8 cellular contexts compared by ENCODE assay signal in genomic region chr17:48578616-48579560, GRCh38. TPM values are rescaled to one million over a fixed set of nuclear protein-coding genes. Genes with fewer than 3 reads are reported as not detected.
DNase-seq lines count a peak whose midpoint lies in the region; ATAC-seq and TF ChIP-seq lines count a peak whose summit lies in the region.

No MANE protein-coding gene starts in this region.

- POLR2A ChIA-PET in CD4-positive, alpha-beta T cell (lab: Charles Lee), result no interaction called here

- no peak for DNase-seq in CD4-positive, alpha-beta T cell
- peak; percentile 36 for DNase-seq in SW480 (ENCODE audit: low spot score)
- DNase-seq in germinal center (ENCODE audit: low spot score), result peak; percentile 46
- DNase-seq in stimulated activated naive B cell treated with anti-CD40 and anti-IgM and Interleukin-4, amounts not matched to agents 10 μg/mL and 1 μg/mL and 100 μg/mL, for 72 hours, result no peak
- DNase-seq in glomerular visceral epithelial cell (ENCODE audit: extremely low spot score), result no peak
- no peak for DNase-seq in OCI-M2 (lab: John Stamatoyannopoulos, UW; ENCODE audit: unreplicated experiment)
- DNase-seq in occipital lobe (lab: John Stamatoyannopoulos, UW), result no peak

- H3K4me1 Mint-ChIP-seq in CD4-positive, alpha-beta T cell (ENCODE audit: low read depth), result peaks cover 59% of the 10 kb centered on the region
- H3K4me1 Mint-ChIP-seq in stimulated activated naive B cell treated with anti-CD40 and anti-IgM and Interleukin-4, amounts not matched to agents 10 μg/mL and 1 μg/mL and 100 μg/mL, for 72 hours, result peaks cover 27 to 65% of the 10 kb centered on the region in 2 donors

- peaks cover 83% of the 10 kb centered on the region for H3K27me3 Mint-ChIP-seq in CD4-positive, alpha-beta T cell
- H3K27me3 Mint-ChIP-seq in stimulated activated naive B cell treated with anti-CD40 and anti-IgM and Interleukin-4, amounts not matched to agents 10 μg/mL and 1 μg/mL and 100 μg/mL, for 72 hours, result peaks cover 70 to 83% of the 10 kb centered on the region in 2 donors

- peaks cover 51% of the 10 kb centered on the region for H3K27me3 ChIP-seq in CD4-positive, alpha-beta T cell (ENCODE audit: control insufficient read depth, insufficient read depth, low read length)

- ATAC-seq in CD4-positive, alpha-beta T cell (ENCODE audit: poor library complexity), result peak; percentile 57
- ATAC-seq in GM21390 (IDR thresholded peaks at IDR 0.05; ENCODE audit: unreplicated experiment), result peak; percentile 33
- ATAC-seq in stimulated activated naive B cell treated with anti-CD40 and anti-IgM and Interleukin-4, amounts not matched to agents 10 μg/mL and 1 μg/mL and 100 μg/mL, for 72 hours (replicated peaks), result peak; percentile 61 to 63

- H3K27ac Mint-ChIP-seq in CD4-positive, alpha-beta T cell, result no peak overlapping the region
- H3K27ac Mint-ChIP-seq in stimulated activated naive B cell treated with anti-CD40 and anti-IgM and Interleukin-4, amounts not matched to agents 10 μg/mL and 1 μg/mL and 100 μg/mL, for 72 hours, result peak overlapping the region; percentile 27

- H3K9me3 ChIP-seq in CD4-positive, alpha-beta T cell (ENCODE audit: control insufficient read depth, low read length), result no peaks in the 10 kb centered on the region

- H3K9me3 Mint-ChIP-seq in CD4-positive, alpha-beta T cell, result no peaks in the 10 kb centered on the region
- H3K9me3 Mint-ChIP-seq in stimulated activated naive B cell treated with anti-CD40 and anti-IgM and Interleukin-4, amounts not matched to agents 10 μg/mL and 1 μg/mL and 100 μg/mL, for 72 hours, result no peaks in the 10 kb centered on the region

- intact Hi-C loops in CD4-positive, alpha-beta T cell (cut with DNase I, micrococcal nuclease), result no loop called here

- H3K36me3 Mint-ChIP-seq in CD4-positive, alpha-beta T cell (ENCODE audit: low read depth), result no peaks in the 10 kb centered on the region
- peaks cover 0 to 4% of the 10 kb centered on the region in 2 donors for H3K36me3 Mint-ChIP-seq in stimulated activated naive B cell treated with anti-CD40 and anti-IgM and Interleukin-4, amounts not matched to agents 10 μg/mL and 1 μg/mL and 100 μg/mL, for 72 hours

- CTCF ChIA-PET in CD4-positive, alpha-beta T cell (lab: Charles Lee), result no interaction called here

- peak overlapping the region; percentile 92 for H3K4me3 Mint-ChIP-seq in CD4-positive, alpha-beta T cell
- peak overlapping the region; percentile 84 to 91 for H3K4me3 Mint-ChIP-seq in stimulated activated naive B cell treated with anti-CD40 and anti-IgM and Interleukin-4, amounts not matched to agents 10 μg/mL and 1 μg/mL and 100 μg/mL, for 72 hours

- H3K27ac ChIP-seq in CD4-positive, alpha-beta T cell (ENCODE audit: low read depth, low read length), result no peak overlapping the region

- TF ChIP-seq CTCF in CD4-positive, alpha-beta T cell (IDR thresholded peaks at IDR 0.05), result no peak

RNA-seq across cellular contexts. Expression of gene HOXB4, which starts 0.7 kb away (rescaled TPM):
- total RNA-seq in CD4-positive, alpha-beta T cell, result under 1 TPM; 0.16 to 0.17 TPM
- not detected for total RNA-seq in occipital lobe

RNA-seq across cellular contexts. Expression of gene HOXB3, which starts 11.2 kb away (rescaled TPM):
- under 1 TPM; 0.25 to 0.36 TPM for total RNA-seq in CD4-positive, alpha-beta T cell
- total RNA-seq in occipital lobe, result not detected

RNA-seq across cellular contexts. Expression of gene HOXB5, which starts 14.7 kb away (rescaled TPM):
- not detected for total RNA-seq in CD4-positive, alpha-beta T cell
- total RNA-seq in occipital lobe, result not detected

RNA-seq across cellular contexts. Expression of gene HOXB6, which starts 25.9 kb away (rescaled TPM):
- not detected for total RNA-seq in CD4-positive, alpha-beta T cell
- not detected for total RNA-seq in occipital lobe

RNA-seq across cellular contexts. Expression of gene HOXB7, which starts 31.9 kb away (rescaled TPM):
- total RNA-seq in CD4-positive, alpha-beta T cell, result not detected
- total RNA-seq in occipital lobe, result not detected

Comparison
In these comparisons a context has a peak if more than half of its experiments do, and no peak if none do; other contexts are left out.
1. DNase-seq: peak in SW480 (single experiment) and germinal center (single experiment); none in CD4-positive, alpha-beta T cell (0 of 10), stimulated activated naive B cell treated with anti-CD40 and anti-IgM and Interleukin-4, amounts not matched to agents 10 μg/mL and 1 μg/mL and 100 μg/mL, for 72 hours (single experiment), glomerular visceral epithelial cell (single experiment), OCI-M2 (single experiment) and occipital lobe (single experiment).
2. Peak in every context shown above with its lines, with median percentiles within 50 percentile points of each other: ATAC-seq.